1 cellular context compared by ENCODE assay signal in the genomic region with DNA sequence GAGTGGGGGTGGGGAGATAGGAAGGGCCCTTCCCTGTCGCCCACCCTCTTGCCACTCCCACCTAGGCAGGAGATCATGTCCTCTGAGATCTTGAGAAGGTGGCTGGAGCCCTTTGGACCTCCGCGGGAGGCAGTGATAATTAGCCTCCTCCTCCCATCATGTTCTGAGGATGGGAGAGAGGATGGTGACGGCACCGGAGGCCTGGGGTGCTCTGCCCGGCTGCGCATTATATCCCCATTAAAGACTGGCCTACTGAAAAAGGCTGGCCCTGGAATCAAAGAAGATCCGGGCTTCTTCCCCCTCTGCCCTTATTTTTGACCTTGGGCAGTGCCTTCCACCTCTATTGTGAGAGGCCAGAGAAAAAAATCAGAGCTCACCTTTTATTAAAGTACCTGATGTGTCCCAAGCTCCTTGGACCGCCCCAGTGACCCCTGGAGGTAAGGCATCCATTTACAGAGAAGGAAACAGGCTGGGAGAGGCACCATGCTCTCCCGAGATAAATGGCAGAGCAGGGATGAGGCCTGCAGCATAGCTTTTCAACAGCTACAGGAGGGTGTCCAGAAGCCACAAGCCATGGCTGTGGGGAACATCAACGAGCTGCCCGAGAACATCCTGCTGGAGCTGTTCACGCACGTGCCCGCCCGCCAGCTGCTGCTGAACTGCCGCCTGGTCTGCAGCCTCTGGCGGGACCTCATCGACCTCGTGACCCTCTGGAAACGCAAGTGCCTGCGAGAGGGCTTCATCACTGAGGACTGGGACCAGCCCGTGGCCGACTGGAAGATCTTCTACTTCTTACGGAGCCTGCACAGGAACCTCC.
TF ChIP-seq lines count a peak whose summit lies in the region.

No MANE protein-coding gene starts in this region.

TF ChIP-seq in GM12878, 131 proteins besides CTCF, POLR2A, EP300 and RAD21:
- no peak for TF ChIP-seq SIX5 (IDR thresholded peaks at IDR 0.05; ENCODE audit: low read depth, low read length, severe bottlenecking)
- no peak for TF ChIP-seq E2F8 (IDR thresholded peaks at IDR 0.05; ENCODE audit: low read depth, partially characterized antibody)
- TF ChIP-seq, protein P1, sequence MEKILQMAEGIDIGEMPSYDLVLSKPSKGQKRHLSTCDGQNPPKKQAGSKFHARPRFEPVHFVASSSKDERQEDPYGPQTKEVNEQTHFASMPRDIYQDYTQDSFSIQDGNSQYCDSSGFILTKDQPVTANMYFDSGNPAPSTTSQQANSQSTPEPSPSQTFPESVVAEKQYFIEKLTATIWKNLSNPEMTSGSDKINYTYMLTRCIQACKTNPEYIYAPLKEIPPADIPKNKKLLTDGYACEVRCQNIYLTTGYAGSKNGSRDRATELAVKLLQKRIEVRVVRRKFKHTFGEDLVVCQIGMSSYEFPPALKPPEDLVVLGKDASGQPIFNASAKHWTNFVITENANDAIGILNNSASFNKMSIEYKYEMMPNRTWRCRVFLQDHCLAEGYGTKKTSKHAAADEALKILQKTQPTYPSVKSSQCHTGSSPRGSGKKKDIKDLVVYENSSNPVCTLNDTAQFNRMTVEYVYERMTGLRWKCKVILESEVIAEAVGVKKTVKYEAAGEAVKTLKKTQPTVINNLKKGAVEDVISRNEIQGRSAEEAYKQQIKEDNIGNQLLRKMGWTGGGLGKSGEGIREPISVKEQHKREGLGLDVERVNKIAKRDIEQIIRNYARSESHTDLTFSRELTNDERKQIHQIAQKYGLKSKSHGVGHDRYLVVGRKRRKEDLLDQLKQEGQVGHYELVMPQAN (conservative IDR thresholded peaks at IDR 0.05), result no peak
- no peak for TF ChIP-seq ZNF622 (IDR thresholded peaks at IDR 0.05)
- TF ChIP-seq RCOR1 (conservative IDR thresholded peaks at IDR 0.05; ENCODE audit: low read depth, low read length), result no peak
- no peak for TF ChIP-seq SUZ12 (IDR thresholded peaks at IDR 0.05; ENCODE audit: unreplicated experiment)
- TF ChIP-seq ZZZ3 (IDR thresholded peaks at IDR 0.05; ENCODE audit: control insufficient read depth, insufficient read length, low read depth), result no peak
- TF ChIP-seq RUNX3 (IDR thresholded peaks at IDR 0.05; ENCODE audit: low read length), result no peak
- TF ChIP-seq E2F4 (IDR thresholded peaks at IDR 0.05; ENCODE audit: low read depth, low read length), result no peak
- no peak for TF ChIP-seq E4F1 (IDR thresholded peaks at IDR 0.05; ENCODE audit: borderline replicate concordance, partially characterized antibody)
- no peak for TF ChIP-seq HCFC1 (IDR thresholded peaks at IDR 0.05; ENCODE audit: low read length)
- no peak for TF ChIP-seq SREBF2 (IDR thresholded peaks at IDR 0.05; ENCODE audit: low read length)
- TF ChIP-seq IKZF1 (conservative IDR thresholded peaks at IDR 0.05), result no peak
- TF ChIP-seq HDAC6 (IDR thresholded peaks at IDR 0.05; ENCODE audit: unreplicated experiment), result no peak
TF ChIP-seq in GM12878: peak in this region for 0.
